Comparison of ENCODE assay signal across 10 cellular contexts in the genomic region with DNA sequence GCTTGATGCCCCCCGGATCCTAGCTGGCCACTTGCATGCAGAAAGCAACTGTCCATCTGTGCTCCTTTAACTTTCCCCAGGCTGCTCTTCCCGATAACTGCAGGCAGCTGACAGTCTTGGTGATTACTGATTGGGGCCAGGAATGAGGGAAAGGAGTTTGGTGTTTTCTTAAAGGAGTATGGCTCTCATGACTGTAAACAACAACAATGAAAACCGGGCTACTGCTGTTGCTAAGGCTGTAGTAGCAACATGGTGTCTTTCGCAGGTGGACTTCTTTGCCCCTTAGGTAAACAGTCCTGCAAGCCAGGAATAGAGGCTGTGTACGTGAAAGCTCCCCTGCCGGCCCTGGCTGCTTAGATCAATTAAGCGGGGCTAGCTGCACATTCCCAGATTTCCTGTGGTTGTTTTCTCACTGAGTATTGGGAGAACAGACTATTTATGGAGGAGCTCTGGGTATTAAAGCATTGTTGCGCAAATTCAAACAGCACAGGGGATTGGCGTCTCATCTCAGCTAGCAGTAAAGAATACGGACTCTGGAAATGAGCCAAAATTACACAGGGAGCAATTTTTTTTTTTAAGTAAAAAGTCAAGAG.
DNase-seq lines count a peak whose midpoint lies in the region; ATAC-seq, FAIRE-seq and TF ChIP-seq lines count a peak whose summit lies in the region.
"Had no signal": no experiment of that assay in that cellular context is flagged by ENCODE, and none has a peak within 500 bp of the region (broad histone marks: within the 10 kb centered on the region; RNA-seq: fewer than 3 reads in every experiment).

No MANE protein-coding gene starts in this region.

- H3K27ac ChIP-seq in kidney (ENCODE audit: low read depth in 2 of 2, low read length in 2 of 2): peak overlapping the region; percentile 3 to 7
- H3K27ac ChIP-seq in tibial nerve: peak overlapping the region in 2 of 4 donors; percentile 72 to 74
- H3K27ac ChIP-seq: 22Rv1 had no signal

- TF ChIP-seq POLR2A in tibial nerve (IDR thresholded peaks at IDR 0.05) (no peak), erythroblast (IDR thresholded peaks at IDR 0.05; ENCODE audit: low read length) (no peak)

- FAIRE-seq in bronchial epithelial cell (lab: Jason Lieb, UNC): no peak
- no peak for FAIRE-seq in kidney (lab: Jason Lieb, UNC)

- no peak overlapping the region for H3K4me3 ChIP-seq in bronchial epithelial cell (ENCODE audit: low read depth, low read length)
- H3K4me3 ChIP-seq in kidney (ENCODE audit: low read length in 2 of 2): peak overlapping the region; percentile 70 to 72
- peak overlapping the region; percentile 5 to 46 (median 18) for H3K4me3 ChIP-seq in tibial nerve

- no peak overlapping the region for H3K27ac Mint-ChIP-seq in stimulated activated effector memory CD8-positive, alpha-beta T cell treated with anti-CD3 and anti-CD28 coated beads, Interleukin-12 subunit alpha, Interleukin-12 subunit beta, amount 100 ng/mL, for 72 hours

- peak in 1 of 2 donors; percentile 40 for TF ChIP-seq EP300 in tibial nerve (IDR thresholded peaks at IDR 0.05)

- no peaks in the 10 kb centered on the region for H3K9me3 ChIP-seq in kidney (ENCODE audit: control insufficient read depth in 1 of 2, low read length in 2 of 2)
- no peaks in the 10 kb centered on the region for H3K9me3 ChIP-seq in tibial nerve

- H3K9me3 Mint-ChIP-seq in stimulated activated effector memory CD8-positive, alpha-beta T cell treated with anti-CD3 and anti-CD28 coated beads, Interleukin-12 subunit alpha, Interleukin-12 subunit beta, amount 100 ng/mL, for 72 hours: no peaks in the 10 kb centered on the region

- H3K4me1 ChIP-seq in kidney (ENCODE audit: control insufficient read depth in 1 of 2, insufficient read depth in 1 of 2, low read depth in 1 of 2, low read length in 2 of 2) (peaks cover 9 to 19% of the 10 kb centered on the region in 2 donors), tibial nerve (peaks cover 0 to 16% (median 6%) of the 10 kb centered on the region in 4 donors)

- H3K36me3 ChIP-seq in bronchial epithelial cell (ENCODE audit: control insufficient read depth, insufficient read depth, low read length): no peaks in the 10 kb centered on the region
- H3K36me3 ChIP-seq in kidney (ENCODE audit: control insufficient read depth in 1 of 2, insufficient read depth in 2 of 2, low read length in 2 of 2): peaks cover 0 to 4% of the 10 kb centered on the region in 2 donors
- H3K36me3 ChIP-seq in tibial nerve: peaks cover 0 to 8% (median 0%) of the 10 kb centered on the region in 3 donors

- TF ChIP-seq CTCF in bronchial epithelial cell (IDR thresholded peaks at IDR 0.05; ENCODE audit: insufficient read depth, low read length, severe bottlenecking): no peak
- no peak for TF ChIP-seq CTCF in kidney (IDR thresholded peaks at IDR 0.05; ENCODE audit: borderline replicate concordance, extremely low read depth, insufficient read depth)
- TF ChIP-seq CTCF in tibial nerve (IDR thresholded peaks at IDR 0.05): no peak

- H3K27me3 ChIP-seq in bronchial epithelial cell (ENCODE audit: control insufficient read depth, insufficient read depth, low read length): no peaks in the 10 kb centered on the region
- no peaks in the 10 kb centered on the region for H3K27me3 ChIP-seq in tibial nerve

- DNase-seq in DMS 273 (lab: John Stamatoyannopoulos, UW; ENCODE audit: unreplicated experiment): peak; percentile 65
- no peak for DNase-seq in DMS 273 treated with DMSO at 0.1 percent for 48 hours (lab: John Stamatoyannopoulos, UW)
- peak; percentile 75 for DNase-seq in bronchial epithelial cell (ENCODE audit: low read depth)
- DNase-seq in kidney: no peak
- no peak for DNase-seq in tibial nerve (ENCODE audit: low spot score in 2 of 2)
- DNase-seq in erythroblast (lab: John Stamatoyannopoulos, UW): no peak
- DNase-seq in stimulated activated effector memory CD8-positive, alpha-beta T cell treated with anti-CD3 and anti-CD28 coated beads, Interleukin-12 subunit alpha, Interleukin-12 subunit beta, amount 100 ng/mL, for 72 hours (ENCODE audit: low spot score in 2 of 2): no peak
- no peak for DNase-seq in stimulated activated CD8-positive, alpha-beta memory T cell treated with anti-CD3 and anti-CD28 coated beads, Interleukin-4, amount 100 ng/mL, for 48 hours
- DNase-seq: NCI-H187 treated with DMSO at 0.1 percent for 48 hours had no signal

- peaks cover 7% of the 10 kb centered on the region for H3K36me3 Mint-ChIP-seq in stimulated activated effector memory CD8-positive, alpha-beta T cell treated with anti-CD3 and anti-CD28 coated beads, Interleukin-12 subunit alpha, Interleukin-12 subunit beta, amount 100 ng/mL, for 72 hours

- ATAC-seq in stimulated activated effector memory CD8-positive, alpha-beta T cell treated with anti-CD3 and anti-CD28 coated beads, Interleukin-12 subunit alpha, Interleukin-12 subunit beta, amount 100 ng/mL, for 72 hours: no peak

- H3K4me3 Mint-ChIP-seq in stimulated activated effector memory CD8-positive, alpha-beta T cell treated with anti-CD3 and anti-CD28 coated beads, Interleukin-12 subunit alpha, Interleukin-12 subunit beta, amount 100 ng/mL, for 72 hours: no peak overlapping the region

- H3K9ac ChIP-seq in kidney (ENCODE audit: low read length in 2 of 2): peak overlapping the region in 1 of 2 donors; percentile 67

- WGBS in tibial nerve, 2 donors: 16 to 33% methylated on average over 10 of the region's 10 CpGs

- no peaks in the 10 kb centered on the region for H3K4me1 Mint-ChIP-seq in stimulated activated effector memory CD8-positive, alpha-beta T cell treated with anti-CD3 and anti-CD28 coated beads, Interleukin-12 subunit alpha, Interleukin-12 subunit beta, amount 100 ng/mL, for 72 hours

- intact Hi-C loops in kidney (cut with DNase I): no loop called here

Comparison
In these comparisons a context has a peak if more than half of its experiments do, and no peak if none do; other contexts are left out.
1. DNase-seq: peak in DMS 273 (single experiment) and bronchial epithelial cell (single experiment); none in DMS 273 treated with DMSO at 0.1 percent for 48 hours (single experiment), kidney (single experiment), tibial nerve (0 of 2), erythroblast (0 of 2), stimulated activated effector memory CD8-positive, alpha-beta T cell treated with anti-CD3 and anti-CD28 coated beads, Interleukin-12 subunit alpha, Interleukin-12 subunit beta, amount 100 ng/mL, for 72 hours (0 of 2) and stimulated activated CD8-positive, alpha-beta memory T cell treated with anti-CD3 and anti-CD28 coated beads, Interleukin-4, amount 100 ng/mL, for 48 hours (single experiment).